1 cellular context compared by ENCODE assay signal in the genomic region with DNA sequence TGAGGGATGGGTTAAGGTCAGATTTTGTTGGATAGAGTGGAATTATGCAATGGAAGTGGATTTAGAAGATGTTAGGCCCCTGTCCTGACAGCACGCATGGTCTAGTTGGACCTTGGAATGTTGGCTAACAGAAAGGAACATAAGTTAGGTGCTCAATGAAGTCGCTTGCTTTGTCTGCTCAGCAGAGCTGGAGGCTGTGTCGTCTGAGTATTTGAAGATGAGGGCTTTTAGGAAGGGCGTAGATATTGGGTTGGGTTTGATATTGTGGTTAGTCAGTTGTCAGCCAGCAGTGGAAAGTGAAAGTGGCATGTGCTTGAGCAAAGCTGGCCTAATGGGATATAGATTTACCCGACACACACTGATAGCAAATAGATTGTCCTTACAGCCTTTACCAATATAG.
TF ChIP-seq lines count a peak whose summit lies in the region.

No MANE protein-coding gene starts in this region.

TF ChIP-seq in GM12878, 131 proteins besides CTCF, POLR2A, EP300 and RAD21 (continued from another document):
- TF ChIP-seq MLLT1 (IDR thresholded peaks at IDR 0.05) (0 out of 2 replicates have a peak, but pooled peaks have one; percentile 11), IKZF2 (IDR thresholded peaks at IDR 0.05) (no peak; a peak in 1 of 4 replicates), SMAD5 (IDR thresholded peaks at IDR 0.05; ENCODE audit: low read depth) (no peak), SMARCA5 (IDR thresholded peaks at IDR 0.05) (no peak), MEF2B (IDR thresholded peaks at IDR 0.05; ENCODE audit: partially characterized antibody, poor library complexity, severe bottlenecking) (no peak), IKZF1 (conservative IDR thresholded peaks at IDR 0.05) (no peak), BHLHE40 (IDR thresholded peaks at IDR 0.05; ENCODE audit: borderline replicate concordance in 1 of 2, low read depth in 2 of 2, low read length in 1 of 2) (peak in 1 of 2 experiments; percentile 58; a peak in 1 of 4 replicates), RUNX3 (IDR thresholded peaks at IDR 0.05; ENCODE audit: low read length) (peak; percentile 72), CEBPB (IDR thresholded peaks at IDR 0.05; ENCODE audit: borderline replicate concordance in 1 of 2, low read depth in 2 of 2, low read length in 2 of 2) (no peak), HDAC2 (IDR thresholded peaks at IDR 0.05) (no peak), TCF3 (IDR thresholded peaks at IDR 0.05; ENCODE audit: borderline replicate concordance, insufficient read depth, low read depth, low read length) (no peak), ZBTB33 (IDR thresholded peaks at IDR 0.05) (no peak), BCL3 (IDR thresholded peaks at IDR 0.05; ENCODE audit: borderline replicate concordance, insufficient read depth, low read depth, low read length, poor library complexity, severe bottlenecking) (no peak), PKNOX1 (IDR thresholded peaks at IDR 0.05) (no peak), PML (IDR thresholded peaks at IDR 0.05; ENCODE audit: low read length) (no peak)
- TF ChIP-seq, protein P1, sequence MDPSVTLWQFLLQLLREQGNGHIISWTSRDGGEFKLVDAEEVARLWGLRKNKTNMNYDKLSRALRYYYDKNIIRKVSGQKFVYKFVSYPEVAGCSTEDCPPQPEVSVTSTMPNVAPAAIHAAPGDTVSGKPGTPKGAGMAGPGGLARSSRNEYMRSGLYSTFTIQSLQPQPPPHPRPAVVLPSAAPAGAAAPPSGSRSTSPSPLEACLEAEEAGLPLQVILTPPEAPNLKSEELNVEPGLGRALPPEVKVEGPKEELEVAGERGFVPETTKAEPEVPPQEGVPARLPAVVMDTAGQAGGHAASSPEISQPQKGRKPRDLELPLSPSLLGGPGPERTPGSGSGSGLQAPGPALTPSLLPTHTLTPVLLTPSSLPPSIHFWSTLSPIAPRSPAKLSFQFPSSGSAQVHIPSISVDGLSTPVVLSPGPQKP (IDR thresholded peaks at IDR 0.05; ENCODE audit: low read depth, low read length): no peak
- TF ChIP-seq, protein P2, sequence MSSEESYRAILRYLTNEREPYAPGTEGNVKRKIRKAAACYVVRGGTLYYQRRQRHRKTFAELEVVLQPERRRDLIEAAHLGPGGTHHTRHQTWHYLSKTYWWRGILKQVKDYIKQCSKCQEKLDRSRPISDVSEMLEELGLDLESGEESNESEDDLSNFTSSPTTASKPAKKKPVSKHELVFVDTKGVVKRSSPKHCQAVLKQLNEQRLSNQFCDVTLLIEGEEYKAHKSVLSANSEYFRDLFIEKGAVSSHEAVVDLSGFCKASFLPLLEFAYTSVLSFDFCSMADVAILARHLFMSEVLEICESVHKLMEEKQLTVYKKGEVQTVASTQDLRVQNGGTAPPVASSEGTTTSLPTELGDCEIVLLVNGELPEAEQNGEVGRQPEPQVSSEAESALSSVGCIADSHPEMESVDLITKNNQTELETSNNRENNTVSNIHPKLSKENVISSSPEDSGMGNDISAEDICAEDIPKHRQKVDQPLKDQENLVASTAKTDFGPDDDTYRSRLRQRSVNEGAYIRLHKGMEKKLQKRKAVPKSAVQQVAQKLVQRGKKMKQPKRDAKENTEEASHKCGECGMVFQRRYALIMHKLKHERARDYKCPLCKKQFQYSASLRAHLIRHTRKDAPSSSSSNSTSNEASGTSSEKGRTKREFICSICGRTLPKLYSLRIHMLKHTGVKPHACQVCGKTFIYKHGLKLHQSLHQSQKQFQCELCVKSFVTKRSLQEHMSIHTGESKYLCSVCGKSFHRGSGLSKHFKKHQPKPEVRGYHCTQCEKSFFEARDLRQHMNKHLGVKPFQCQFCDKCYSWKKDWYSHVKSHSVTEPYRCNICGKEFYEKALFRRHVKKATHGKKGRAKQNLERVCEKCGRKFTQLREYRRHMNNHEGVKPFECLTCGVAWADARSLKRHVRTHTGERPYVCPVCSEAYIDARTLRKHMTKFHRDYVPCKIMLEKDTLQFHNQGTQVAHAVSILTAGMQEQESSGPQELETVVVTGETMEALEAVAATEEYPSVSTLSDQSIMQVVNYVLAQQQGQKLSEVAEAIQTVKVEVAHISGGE (CRISPR knock-in tag; IDR thresholded peaks at IDR 0.05): no peak
